ENCODE assay signal across 6 cellular contexts in the genomic region with DNA sequence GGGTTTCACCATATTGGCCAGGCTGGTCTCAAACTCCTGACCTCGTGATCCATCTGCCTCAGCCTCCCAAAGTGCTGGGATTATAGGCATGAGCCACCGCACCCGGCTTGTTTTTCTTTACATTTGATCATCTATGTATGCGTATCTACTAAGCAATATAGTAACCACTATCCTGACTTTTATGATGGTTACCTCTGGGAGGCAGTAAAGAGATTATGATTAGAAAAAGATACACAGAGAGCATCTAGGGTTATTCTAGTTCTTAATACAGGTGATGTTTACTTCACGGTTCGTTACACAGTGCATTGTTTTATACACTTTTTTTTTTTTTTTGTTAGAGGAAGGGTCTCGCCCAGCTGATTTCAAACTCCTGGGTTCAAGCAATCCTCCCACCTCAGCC. TPM values are rescaled to one million over a fixed set of nuclear protein-coding genes. Genes with fewer than 3 reads are reported as not detected.
"Had no signal": no experiment of that assay in that cellular context is flagged by ENCODE, and none has a peak within 500 bp of the region (broad histone marks: within the 10 kb centered on the region; RNA-seq: fewer than 3 reads in every experiment).

No MANE protein-coding gene starts in this region.

RNA-seq across cellular contexts. Expression of gene SLC6A16, which starts 18.3 kb away (rescaled TPM):
- polyA plus RNA-seq: keratinocyte had no signal

RNA-seq across cellular contexts. Expression of gene CD37, which starts 28.5 kb away (rescaled TPM):
- total RNA-seq: mammary epithelial cell, renal cortical epithelial cell had no signal
- polyA plus RNA-seq: keratinocyte, mammary epithelial cell had no signal

RNA-seq across cellular contexts. Expression of gene TEAD2, which starts 55.5 kb away (rescaled TPM):
- total RNA-seq: activated naive CD8-positive, alpha-beta T cell treated with anti-CD3 and anti-CD28 coated beads, Interleukin-2, amount 10 ng/mL, durations not matched to agents 7 days and 5 days; natural killer cell had no signal

RNA-seq across cellular contexts. Expression of gene DKKL1, which starts 56.9 kb away (rescaled TPM):
- total RNA-seq: activated naive CD8-positive, alpha-beta T cell treated with anti-CD3 and anti-CD28 coated beads, Interleukin-2, amount 10 ng/mL, durations not matched to agents 7 days and 5 days; mammary epithelial cell; mononuclear cell; natural killer cell had no signal
- polyA plus RNA-seq: keratinocyte had no signal
